ENCODE assay signal across 8 cellular contexts in the genomic region with DNA sequence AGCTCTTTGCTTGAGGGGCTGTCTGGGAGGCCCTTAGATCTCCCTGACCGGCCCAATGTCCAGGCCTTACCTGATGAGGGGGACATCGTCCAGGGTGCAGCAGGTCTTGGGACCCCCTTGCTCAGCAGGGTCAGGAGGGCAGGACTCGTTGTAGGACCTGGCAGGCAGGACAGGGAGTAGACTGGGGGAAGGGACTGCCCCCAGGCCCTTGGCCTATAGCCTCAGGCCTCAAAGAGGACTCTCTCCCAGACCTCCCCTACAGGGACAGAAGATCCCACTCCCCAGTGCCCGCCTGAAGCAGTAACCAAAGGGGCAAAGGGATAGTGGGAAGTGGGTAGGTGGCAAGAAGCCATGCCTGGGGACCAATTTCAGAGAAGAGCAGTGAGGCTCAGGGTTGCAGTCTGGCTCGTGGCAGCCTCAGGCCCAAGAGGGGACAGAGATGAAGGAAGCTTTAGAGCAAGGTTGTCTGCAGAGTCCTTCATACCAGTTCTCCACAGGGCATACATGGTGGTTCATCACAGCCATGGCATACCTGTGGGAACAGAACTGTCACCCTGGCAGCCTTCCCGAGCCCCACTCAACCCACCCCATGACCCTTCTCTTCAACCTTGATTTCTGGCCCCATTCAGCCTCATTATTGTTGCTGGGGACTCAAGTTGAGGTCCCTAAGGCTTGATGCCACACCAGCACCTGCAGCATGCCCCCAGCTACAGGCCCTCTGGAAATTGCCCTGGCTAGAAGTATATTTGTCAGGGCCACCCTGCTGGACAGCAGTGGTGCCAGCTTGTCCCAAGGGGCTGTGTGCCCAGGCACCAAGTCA. TPM values are rescaled to one million over a fixed set of nuclear protein-coding genes. Genes with fewer than 3 reads are reported as not detected.
A peak's percentile ranks its signal among the peaks of the same experiment; 100 is the strongest.
DNase-seq lines count a peak whose midpoint lies in the region; ATAC-seq, FAIRE-seq and TF ChIP-seq lines count a peak whose summit lies in the region.

No MANE protein-coding gene starts in this region.

- no peak for TF ChIP-seq CTCF in C4-2B (conservative IDR thresholded peaks at IDR 0.05)
- no peak for TF ChIP-seq CTCF in Peyer's patch (IDR thresholded peaks at IDR 0.05)
- TF ChIP-seq CTCF in endothelial cell of umbilical vein (IDR thresholded peaks at IDR 0.05; ENCODE audit: extremely low read depth in 1 of 2, insufficient read depth in 1 of 2, low read depth in 1 of 2, low read length in 2 of 2): no peak
- no peak for TF ChIP-seq CTCF in omental fat pad (IDR thresholded peaks at IDR 0.05)

- H3K9me3 ChIP-seq in Peyer's patch: no peaks in the 10 kb centered on the region
- no peaks in the 10 kb centered on the region for H3K9me3 ChIP-seq in endothelial cell of umbilical vein (replicated peaks; ENCODE audit: control insufficient read depth, insufficient read depth, low read length)
- no peaks in the 10 kb centered on the region for H3K9me3 ChIP-seq in neuron (ENCODE audit: low read length)

- no peak overlapping the region for H3K9ac ChIP-seq in endothelial cell of umbilical vein (replicated peaks; ENCODE audit: extremely low read depth, insufficient read depth, low read length)

- no peaks in the 10 kb centered on the region for H3K9me1 ChIP-seq in endothelial cell of umbilical vein (replicated peaks; ENCODE audit: control insufficient read depth, extremely low read depth, insufficient read depth, low read length)

- H3K4me1 ChIP-seq in Peyer's patch: peaks cover 6 to 45% (median 14%) of the 10 kb centered on the region in 4 donors
- H3K4me1 ChIP-seq in endothelial cell of umbilical vein (ENCODE audit: control insufficient read depth, extremely low read depth, insufficient read depth, low read length): peaks cover 25% of the 10 kb centered on the region
- peaks cover 27% of the 10 kb centered on the region for H3K4me1 ChIP-seq in neuron (ENCODE audit: insufficient read depth, low read length)

- H3K4me2 ChIP-seq in endothelial cell of umbilical vein (ENCODE audit: insufficient read depth, low read length): peak overlapping the region; percentile 87

- POLR2A ChIA-PET in endothelial cell of umbilical vein (lab: Charles Lee): no interaction called here

- CTCF ChIA-PET in endothelial cell of umbilical vein (lab: Charles Lee): interaction anchor here (0.7 to 2.3 kb wide), 5 partner anchors 11 to 49 kb away, joined by 3 to 8 read pairs (median 4); partner anchors contain the start of genes C2orf68 and GGCX

- DNase-seq in Peyer's patch (no peak), endothelial cell of umbilical vein (ENCODE audit: low read depth, low spot score) (no peak), RPMI8226 (no peak), NCI-H1048 (lab: John Stamatoyannopoulos, UW) (no peak), omental fat pad (ENCODE audit: low spot score) (no peak)

- intact Hi-C loops in endothelial cell of umbilical vein (cut with micrococcal nuclease): loop anchor here (5.0 kb wide), 1 partner anchor 179 kb away; no protein-coding TSS in a partner anchor

- peaks cover 14% of the 10 kb centered on the region for H3K79me2 ChIP-seq in endothelial cell of umbilical vein (ENCODE audit: control insufficient read depth, insufficient read depth, low read length)

- dilution Hi-C loops in endothelial cell of umbilical vein (cut with MboI; ENCODE audit: extremely low pct_ligation_motif_present, low sequenced_read_pairs): no loop called here

- TSS peak; percentile 18 for BruUV-seq in endothelial cell of umbilical vein (replicated peaks; lab: Mats Ljungman, UMichigan)

- no peak for FAIRE-seq in endothelial cell of umbilical vein (lab: Jason Lieb, UNC)

- ATAC-seq in GM19397 (IDR thresholded peaks at IDR 0.05; ENCODE audit: unreplicated experiment) (no peak), omental fat pad (ENCODE audit: low FRiP score) (no peak)

- H3K27me3 ChIP-seq in Peyer's patch (no peaks in the 10 kb centered on the region), endothelial cell of umbilical vein (ENCODE audit: control insufficient read depth in 2 of 2, insufficient read depth in 2 of 2, low read length in 2 of 2) (no peaks in the 10 kb centered on the region), neuron (ENCODE audit: insufficient read depth, low read length) (no peaks in the 10 kb centered on the region)

- TF ChIP-seq POLR2A in Peyer's patch (IDR thresholded peaks at IDR 0.05): no peak
- TF ChIP-seq POLR2A in endothelial cell of umbilical vein (IDR thresholded peaks at IDR 0.05; ENCODE audit: low read depth, low read length): no peak

- H3K36me3 ChIP-seq in Peyer's patch (peaks cover 0 to 22% (median 0%) of the 10 kb centered on the region in 3 donors), endothelial cell of umbilical vein (ENCODE audit: control insufficient read depth in 2 of 2, extremely low read depth in 1 of 2, insufficient read depth in 2 of 2, low read length in 2 of 2) (peaks cover 0 to 29% of the 10 kb centered on the region in 2 experiments), neuron (ENCODE audit: insufficient read depth, low read length) (peaks cover 13% of the 10 kb centered on the region)

- peak overlapping the region in 3 of 4 donors; percentile 78 to 94 (median 82) for H3K4me3 ChIP-seq in Peyer's patch
- H3K4me3 ChIP-seq in endothelial cell of umbilical vein (replicated peaks in 1 of 3; ENCODE audit: insufficient read depth in 1 of 3, low read depth in 1 of 3, low read length in 3 of 3): peak overlapping the region in 1 of 3 experiments; percentile 98
- peak overlapping the region; percentile 86 for H3K4me3 ChIP-seq in neuron (ENCODE audit: low read length)

- H4K20me1 ChIP-seq in endothelial cell of umbilical vein (replicated peaks; ENCODE audit: control insufficient read depth, extremely low read depth, insufficient read depth, low read length): no peaks in the 10 kb centered on the region

- H3K27ac ChIP-seq in C4-2B: peak overlapping the region; percentile 69; the same call in 1 of the 2 replicates
- peak overlapping the region in 3 of 4 donors; percentile 88 to 93 (median 91) for H3K27ac ChIP-seq in Peyer's patch
- H3K27ac ChIP-seq in endothelial cell of umbilical vein (ENCODE audit: insufficient read depth, low read depth, low read length): no peak overlapping the region

- H2AFZ ChIP-seq in endothelial cell of umbilical vein (ENCODE audit: low read depth, low read length) (no peak overlapping the region), neuron (ENCODE audit: low read depth, low read length) (no peak overlapping the region)

RNA-seq across cellular contexts. Expression of gene TMEM150A, which starts 1.3 kb away (rescaled TPM):
- total RNA-seq in Peyer's patch (10 to 100 TPM in 2 of 4 donors, 1 to 10 TPM in 2; 7.5 to 24.0 (median 15.5) TPM), endothelial cell of umbilical vein (14.6 and 17.7 TPM in 2 replicates), omental fat pad (10 to 100 TPM; 20.1 to 38.7 (median 25.5) TPM)
- polyA plus RNA-seq in endothelial cell of umbilical vein: 35.7 and 44.9 TPM in 2 replicates
- 16.7 and 22.6 TPM in 2 replicates for polyA plus RNA-seq in endothelial cell of umbilical vein (2011; cell fraction: cytosol; rRNA removed)
- polyA plus RNA-seq in endothelial cell of umbilical vein (2011; cell fraction: nucleus; rRNA removed): 33.1 and 43.4 TPM in 2 replicates
- 18.0 and 18.7 TPM in 2 replicates for polyA plus RNA-seq in endothelial cell of umbilical vein (2012)
- polyA minus RNA-seq in endothelial cell of umbilical vein: 19.8 and 22.4 TPM in 2 replicates
- polyA minus RNA-seq in endothelial cell of umbilical vein (2011; cell fraction: cytosol; rRNA and poly(A)+ RNA removed): 2.2 TPM
- polyA minus RNA-seq in endothelial cell of umbilical vein (2011; cell fraction: nucleus; rRNA and poly(A)+ RNA removed): 7.1 and 9.5 TPM in 2 replicates

RNA-seq across cellular contexts. Expression of gene RNF181, which starts 5.6 kb away (rescaled TPM):
- total RNA-seq in Peyer's patch: 100 to 1,000 TPM in 3 of 4 donors, 10 to 100 TPM in 1; 73.4 to 182 (median 134) TPM
- total RNA-seq in endothelial cell of umbilical vein: 133 and 142 TPM in 2 replicates
- 629 and 643 TPM in 2 replicates for polyA plus RNA-seq in endothelial cell of umbilical vein
- 503 and 603 TPM in 2 replicates for polyA plus RNA-seq in endothelial cell of umbilical vein (2011; cell fraction: cytosol; rRNA removed)
- 227 and 271 TPM in 2 replicates for polyA plus RNA-seq in endothelial cell of umbilical vein (2011; cell fraction: nucleus; rRNA removed)
- 260 and 265 TPM in 2 replicates for polyA plus RNA-seq in endothelial cell of umbilical vein (2012)
- polyA minus RNA-seq in endothelial cell of umbilical vein: 205 and 256 TPM in 2 replicates
- polyA minus RNA-seq in endothelial cell of umbilical vein (2011; cell fraction: cytosol; rRNA and poly(A)+ RNA removed): 27.7 TPM
- polyA minus RNA-seq in endothelial cell of umbilical vein (2011; cell fraction: nucleus; rRNA and poly(A)+ RNA removed): 51.5 and 60.1 TPM in 2 replicates
- total RNA-seq in omental fat pad: 100 to 1,000 TPM in 3 of 4 donors, 10 to 100 TPM in 1; 94.7 to 216 (median 144) TPM

RNA-seq across cellular contexts. Expression of gene C2orf68, which starts 10.7 kb away (rescaled TPM):
- total RNA-seq in Peyer's patch (10 to 100 TPM; 20.5 to 34.0 (median 25.9) TPM), endothelial cell of umbilical vein (23.0 and 27.4 TPM in 2 replicates), omental fat pad (10 to 100 TPM in 3 of 4 donors, 1 to 10 TPM in 1; 7.9 to 19.5 (median 12.8) TPM)
- polyA plus RNA-seq in endothelial cell of umbilical vein: 17.4 and 20.9 TPM in 2 replicates
- 13.1 TPM in 2 replicates for polyA plus RNA-seq in endothelial cell of umbilical vein (2011; cell fraction: cytosol; rRNA removed)
- polyA plus RNA-seq in endothelial cell of umbilical vein (2011; cell fraction: nucleus; rRNA removed): 20.0 and 25.4 TPM in 2 replicates
- polyA plus RNA-seq in endothelial cell of umbilical vein (2012): 13.4 and 16.3 TPM in 2 replicates
- 31.9 and 46.7 TPM in 2 replicates for polyA minus RNA-seq in endothelial cell of umbilical vein
- 27.0 TPM for polyA minus RNA-seq in endothelial cell of umbilical vein (2011; cell fraction: cytosol; rRNA and poly(A)+ RNA removed)
- 15.5 and 20.8 TPM in 2 replicates for polyA minus RNA-seq in endothelial cell of umbilical vein (2011; cell fraction: nucleus; rRNA and poly(A)+ RNA removed)

RNA-seq across cellular contexts. Expression of gene USP39, which starts 14.8 kb away (rescaled TPM):
- total RNA-seq in Peyer's patch (100 to 1,000 TPM in 1 of 4 donors, 10 to 100 TPM in 3; 49.2 to 116 (median 64.6) TPM), endothelial cell of umbilical vein (58.3 and 64.5 TPM in 2 replicates), omental fat pad (10 to 100 TPM; 40.1 to 61.5 (median 49.0) TPM)
- 57.8 TPM in 2 replicates for polyA plus RNA-seq in endothelial cell of umbilical vein
- 49.9 and 50.6 TPM in 2 replicates for polyA plus RNA-seq in endothelial cell of umbilical vein (2011; cell fraction: cytosol; rRNA removed)
- polyA plus RNA-seq in endothelial cell of umbilical vein (2011; cell fraction: nucleus; rRNA removed): 72.2 and 74.4 TPM in 2 replicates
- 58.6 and 68.8 TPM in 2 replicates for polyA plus RNA-seq in endothelial cell of umbilical vein (2012)
- polyA minus RNA-seq in endothelial cell of umbilical vein: 81.3 and 84.2 TPM in 2 replicates
- 42.1 TPM for polyA minus RNA-seq in endothelial cell of umbilical vein (2011; cell fraction: cytosol; rRNA and poly(A)+ RNA removed)
- 37.6 and 48.6 TPM in 2 replicates for polyA minus RNA-seq in endothelial cell of umbilical vein (2011; cell fraction: nucleus; rRNA and poly(A)+ RNA removed)

RNA-seq across cellular contexts. Expression of gene VAMP5, which starts 16.9 kb away (rescaled TPM):
- 10 to 100 TPM in 3 of 4 donors, 1 to 10 TPM in 1; 6.5 to 18.2 (median 16.0) TPM for total RNA-seq in Peyer's patch
- 164 and 186 TPM in 2 replicates for total RNA-seq in endothelial cell of umbilical vein
- 624 and 648 TPM in 2 replicates for polyA plus RNA-seq in endothelial cell of umbilical vein
- 398 and 453 TPM in 2 replicates for polyA plus RNA-seq in endothelial cell of umbilical vein (2011; cell fraction: cytosol; rRNA removed)
- polyA plus RNA-seq in endothelial cell of umbilical vein (2011; cell fraction: nucleus; rRNA removed): 96.0 and 112 TPM in 2 replicates
- 305 and 367 TPM in 2 replicates for polyA plus RNA-seq in endothelial cell of umbilical vein (2012)
- 96.5 and 104 TPM in 2 replicates for polyA minus RNA-seq in endothelial cell of umbilical vein
- not detected for polyA minus RNA-seq in endothelial cell of umbilical vein (2011; cell fraction: cytosol; rRNA and poly(A)+ RNA removed)
- 9.9 and 13.3 TPM in 2 replicates for polyA minus RNA-seq in endothelial cell of umbilical vein (2011; cell fraction: nucleus; rRNA and poly(A)+ RNA removed)
- total RNA-seq in omental fat pad: 100 to 1,000 TPM in 1 of 4 donors, 10 to 100 TPM in 3; 51.4 to 116 (median 85.0) TPM
